19 cellular contexts compared by ENCODE assay signal in the genomic region with DNA sequence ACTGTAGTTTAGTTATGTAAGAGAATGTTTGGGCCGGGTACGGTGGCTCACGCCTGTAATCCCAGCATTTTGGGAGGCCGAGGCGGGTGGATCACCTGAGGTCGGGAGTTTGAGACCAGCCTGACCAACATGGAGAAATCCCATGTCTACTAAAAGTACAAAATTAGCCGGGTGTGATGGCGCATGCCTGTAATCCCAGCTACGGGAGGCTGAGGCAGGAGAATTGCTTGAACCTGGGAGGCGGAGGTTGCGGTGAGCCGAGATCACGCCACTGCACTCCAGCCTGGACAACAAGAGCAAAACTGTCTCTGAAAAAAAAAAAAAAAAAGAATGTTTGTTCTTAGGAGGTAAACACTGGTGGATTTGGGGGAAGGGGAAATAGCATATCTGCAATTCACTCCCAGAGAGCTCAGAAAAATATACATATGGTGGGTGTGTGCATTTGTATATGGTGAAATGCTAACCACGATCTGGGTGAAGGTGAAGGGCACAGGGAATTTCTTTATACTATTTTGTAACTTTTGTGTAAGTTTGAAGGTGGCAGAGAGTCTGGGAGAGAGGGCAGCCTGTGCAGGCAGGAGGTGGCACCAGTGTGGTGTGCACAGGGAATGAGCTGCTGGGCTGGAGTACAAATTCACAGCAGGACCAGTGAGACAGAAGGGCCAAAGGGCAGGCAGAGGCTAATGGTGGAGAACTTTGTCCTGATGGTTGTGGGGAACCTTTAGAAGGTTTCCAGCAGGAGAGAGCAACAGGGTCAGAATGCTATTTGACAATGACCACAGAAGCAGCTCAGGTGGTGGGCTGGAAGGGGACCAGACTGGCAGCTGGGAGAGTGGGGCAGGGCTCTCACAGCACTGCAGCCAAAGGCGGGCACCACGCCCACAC. TPM values are rescaled to one million over a fixed set of nuclear protein-coding genes. Genes with fewer than 3 reads are reported as not detected.
DNase-seq lines count a peak whose midpoint lies in the region; ATAC-seq and TF ChIP-seq lines count a peak whose summit lies in the region.
"Had no signal": no experiment of that assay in that cellular context is flagged by ENCODE, and none has a peak within 500 bp of the region (broad histone marks: within the 10 kb centered on the region; RNA-seq: fewer than 3 reads in every experiment).

No MANE protein-coding gene starts in this region.

- no peak for TF ChIP-seq EP300 in esophagus muscularis mucosa (IDR thresholded peaks at IDR 0.05)

- H3K4me2 ChIP-seq in mammary epithelial cell (ENCODE audit: insufficient read depth, low read depth, low read length) (no peak overlapping the region), neural progenitor cell (no peak overlapping the region)

- peak overlapping the region; percentile 42 for H2AFZ ChIP-seq in mammary epithelial cell (ENCODE audit: low read depth, low read length)
- no peak overlapping the region for H2AFZ ChIP-seq in neural progenitor cell (replicated peaks)

- H3F3A ChIP-seq in neural progenitor cell (ENCODE audit: low read depth), result no peaks in the 10 kb centered on the region

- H3K27ac Mint-ChIP-seq in MCF 10A (ENCODE audit: low read depth, unreplicated experiment) (no peak overlapping the region), neural progenitor cell (peak overlapping the region; percentile 13), CD14-positive monocyte (peak overlapping the region in 1 of 7 donors; percentile 25)

- H3K4me1 ChIP-seq in mammary epithelial cell (ENCODE audit: insufficient read depth, low read length), result peaks cover 22% of the 10 kb centered on the region
- H3K4me1 ChIP-seq in esophagus muscularis mucosa, result peaks cover 0 to 6% (median 6%) of the 10 kb centered on the region in 4 donors
- H3K4me1 ChIP-seq in neural progenitor cell, result no peaks in the 10 kb centered on the region

- in situ Hi-C loops in mammary epithelial cell (cut with MboI; ENCODE audit: low sequenced_read_pairs in 2 of 2), result loop anchor here in 1 of 2 donors (10.0 kb wide), 1 partner anchor 124 kb away; no protein-coding TSS in a partner anchor

- H3K9me3 Mint-ChIP-seq in MCF 10A (ENCODE audit: unreplicated experiment) (no peaks in the 10 kb centered on the region), neural progenitor cell (peaks cover 8% of the 10 kb centered on the region), CD14-positive monocyte (peaks cover 0 to 9% (median 3%) of the 10 kb centered on the region in 7 donors)

- H3K27ac ChIP-seq in mammary epithelial cell (ENCODE audit: insufficient read depth, low read depth, low read length) (no peak overlapping the region), esophagus muscularis mucosa (replicated peaks in 1 of 4) (no peak overlapping the region), neural progenitor cell (no peak overlapping the region)
- H3K27ac ChIP-seq: SJSA1 had no signal

- ATAC-seq in HG02852 (IDR thresholded peaks at IDR 0.05; ENCODE audit: unreplicated experiment), result no peak
- ATAC-seq: HCT116, K562, PC-3 had no signal

- POLR2A ChIA-PET in MCF 10A (lab: Yijun Ruan, JAX), result interaction anchor here (0.6 to 0.8 kb wide), 3 partner anchors 19 to 364 kb away, joined by 3 read pairs; no protein-coding TSS in a partner anchor

- no peak overlapping the region for H3K4me3 Mint-ChIP-seq in MCF 10A (ENCODE audit: unreplicated experiment)
- H3K4me3 Mint-ChIP-seq in neural progenitor cell, result no peak overlapping the region
- H3K4me3 Mint-ChIP-seq in CD14-positive monocyte, result no peak overlapping the region
- H3K4me3 Mint-ChIP-seq: CD4-positive, alpha-beta memory T cell had no signal

- no TSS peak for BruUV-seq in mammary epithelial cell (replicated peaks; lab: Mats Ljungman, UMichigan)
- no TSS peak for BruUV-seq in MCF 10A (replicated peaks; lab: Mats Ljungman, UMichigan)

- no peaks in the 10 kb centered on the region for H3K79me2 ChIP-seq in mammary epithelial cell (ENCODE audit: insufficient read depth, low read length)
- no peaks in the 10 kb centered on the region for H3K79me2 ChIP-seq in neural progenitor cell (ENCODE audit: low read depth)

- H3K36me3 Mint-ChIP-seq in MCF 10A (ENCODE audit: insufficient read depth, unreplicated experiment), result no peaks in the 10 kb centered on the region
- no peaks in the 10 kb centered on the region for H3K36me3 Mint-ChIP-seq in neural progenitor cell
- H3K36me3 Mint-ChIP-seq in CD14-positive monocyte, result peaks cover 3 to 14% of the 10 kb centered on the region in 2 donors

- DNase-seq in mammary epithelial cell (no peak), MCF 10A (ENCODE audit: unreplicated experiment) (no peak), esophagus muscularis mucosa (ENCODE audit: extremely low spot score) (peak; percentile 53), neural progenitor cell (ENCODE audit: low spot score) (no peak), glomerular visceral epithelial cell (ENCODE audit: extremely low spot score) (no peak), CD14-positive monocyte (ENCODE audit: low spot score) (no peak), MV-4-11 (lab: John Stamatoyannopoulos, UW) (no peak)
- DNase-seq: CD4-positive, alpha-beta memory T cell; central memory CD4-positive, alpha-beta T cell; DMS79 treated with DMSO at 0.1 percent for 48 hours; left ventricle myocardium superior; NCI-H1694 treated with DMSO at 0.1 percent for 48 hours; NCI-H82; PC-3; stimulated activated CD4-positive, alpha-beta T cell treated with anti-CD3 and anti-CD28 coated beads, Interleukin-4, amount 100 ng/mL, for 4 hours had no signal

- H4K20me1 ChIP-seq in mammary epithelial cell (ENCODE audit: insufficient read depth, low read length), result no peaks in the 10 kb centered on the region
- no peaks in the 10 kb centered on the region for H4K20me1 ChIP-seq in neural progenitor cell (ENCODE audit: low read depth)

- H3K4me1 Mint-ChIP-seq in MCF 10A (ENCODE audit: insufficient read depth, unreplicated experiment) (peaks cover 22% of the 10 kb centered on the region), neural progenitor cell (peaks cover 8% of the 10 kb centered on the region), CD14-positive monocyte (peaks cover 42% of the 10 kb centered on the region)

- H3K27me3 ChIP-seq in mammary epithelial cell (ENCODE audit: insufficient read depth, low read length), result no peaks in the 10 kb centered on the region
- no peaks in the 10 kb centered on the region for H3K27me3 ChIP-seq in esophagus muscularis mucosa
- H3K27me3 ChIP-seq in neural progenitor cell, result no peaks in the 10 kb centered on the region
- H3K27me3 ChIP-seq: SJSA1 had no signal

- intact Hi-C loops in mammary epithelial cell (cut with micrococcal nuclease), result no loop called here
- intact Hi-C loops in MCF 10A (cut with micrococcal nuclease), result no loop called here
- intact Hi-C loops in esophagus muscularis mucosa (cut with DNase I), result no loop called here
- intact Hi-C loops in CD14-positive monocyte (cut with micrococcal nuclease), result no loop called here

- 86% methylated on average over 13 of the region's 16 CpGs for WGBS in mammary epithelial cell (ENCODE audit: low coverage, missing lambda C conversion rate)
- WGBS in esophagus muscularis mucosa, result 92% methylated on average over 16 of the region's 16 CpGs

- H3K36me3 ChIP-seq in mammary epithelial cell (ENCODE audit: insufficient read depth, low read length) (no peaks in the 10 kb centered on the region), esophagus muscularis mucosa (no peaks in the 10 kb centered on the region), neural progenitor cell (no peaks in the 10 kb centered on the region)
- H3K36me3 ChIP-seq: SJSA1 had no signal

- no peak for TF ChIP-seq POLR2A in esophagus muscularis mucosa (IDR thresholded peaks at IDR 0.05; ENCODE audit: low read depth)

- TF ChIP-seq CTCF in mammary epithelial cell (conservative IDR thresholded peaks at IDR 0.05 in 1 of 2, IDR thresholded peaks at IDR 0.05 in 1 of 2; ENCODE audit: extremely low read depth in 1 of 2, insufficient read depth in 1 of 2, low read depth in 1 of 2, low read length in 2 of 2) (no peak), MCF 10A (IDR thresholded peaks at IDR 0.05; ENCODE audit: unreplicated experiment) (no peak), esophagus muscularis mucosa (IDR thresholded peaks at IDR 0.05) (no peak), neural progenitor cell (IDR thresholded peaks at IDR 0.05) (no peak), CD14-positive monocyte (IDR thresholded peaks at IDR 0.05) (no peak)

- dilution Hi-C loops in mammary epithelial cell (cut with HindIII; ENCODE audit: low sequenced_read_pairs), result loop anchor here (25.0 kb wide), 1 partner anchor 558 kb away; no protein-coding TSS in a partner anchor

- H3K27me3 Mint-ChIP-seq in MCF 10A (ENCODE audit: insufficient read depth, unreplicated experiment) (no peaks in the 10 kb centered on the region), neural progenitor cell (ENCODE audit: insufficient read depth, low read depth) (peaks cover 7% of the 10 kb centered on the region), CD14-positive monocyte (ENCODE audit: low read depth in 3 of 3) (peaks cover 0 to 2% (median under 1%) of the 10 kb centered on the region in 3 donors)

- H3K9me3 ChIP-seq in mammary epithelial cell (replicated peaks; ENCODE audit: insufficient read depth, low read length) (peaks cover 8% of the 10 kb centered on the region), esophagus muscularis mucosa (no peaks in the 10 kb centered on the region), neural progenitor cell (ENCODE audit: low read depth) (no peaks in the 10 kb centered on the region)
- H3K9me3 ChIP-seq: SJSA1 had no signal

- CTCF ChIA-PET in mammary epithelial cell (lab: Charles Lee; ENCODE audit: low non-redundant PET), result no interaction called here
- CTCF ChIA-PET in MCF 10A (lab: Yijun Ruan, JAX), result interaction anchor here (0.6 kb wide), 1 partner anchor 587 kb away, joined by 4 read pairs; no protein-coding TSS in a partner anchor

- H3K9ac ChIP-seq in mammary epithelial cell (ENCODE audit: insufficient read depth, low read length) (no peak overlapping the region), neural progenitor cell (no peak overlapping the region)

- H3K4me3 ChIP-seq in mammary epithelial cell (replicated peaks in 1 of 3; ENCODE audit: insufficient read depth in 1 of 3, low read depth in 2 of 3, low read length in 3 of 3), result no peak overlapping the region
- H3K4me3 ChIP-seq in esophagus muscularis mucosa, result no peak overlapping the region
- no peak overlapping the region for H3K4me3 ChIP-seq in neural progenitor cell
- H3K4me3 ChIP-seq: K562, SJSA1 had no signal

RNA-seq across cellular contexts. Expression of a gene that starts 42.4 kb away (rescaled TPM):
- total RNA-seq in mammary epithelial cell (100 to 1,000 TPM in 1 of 2 donors, 10 to 100 TPM in 1; 93.5 to 179 TPM), MCF 10A (2022) (318 and 396 TPM in 2 replicates), esophagus muscularis mucosa (10 to 100 TPM; 29.5 to 41.3 (median 34.2) TPM), neural progenitor cell (ENCODE audit: low replicate concordance) (62.5 and 96.6 TPM in 2 replicates)
- polyA plus RNA-seq in mammary epithelial cell (124 TPM), CD14-positive monocyte (100 to 1,000 TPM; 251 to 302 TPM)
- polyA minus RNA-seq in mammary epithelial cell, result 193 TPM
